In genomic region chr10:30775779-30776591, GRCh38 we compare ENCODE assay signal across 18 cellular contexts.
DNase-seq lines count a peak whose midpoint lies in the region; ATAC-seq and TF ChIP-seq lines count a peak whose summit lies in the region.
"Had no signal": no experiment of that assay in that cellular context is flagged by ENCODE, and none has a peak within 500 bp of the region (broad histone marks: within the 10 kb centered on the region; RNA-seq: fewer than 3 reads in every experiment).

No MANE protein-coding gene starts in this region.

- H3K4me3 ChIP-seq in heart left ventricle (no peak overlapping the region), choroid plexus epithelial cell (ENCODE audit: low read depth, low read length) (no peak overlapping the region), left lung (no peak overlapping the region), right lobe of liver (no peak overlapping the region), vagina (no peak overlapping the region)
- H3K4me3 ChIP-seq: A549, spleen, tibial artery had no signal

- TF ChIP-seq CTCF in heart left ventricle (IDR thresholded peaks at IDR 0.05) (no peak), choroid plexus epithelial cell (conservative IDR thresholded peaks at IDR 0.05; ENCODE audit: low read depth, low read length) (no peak), left lung (IDR thresholded peaks at IDR 0.05) (no peak), right lobe of liver (IDR thresholded peaks at IDR 0.05) (no peak), vagina (IDR thresholded peaks at IDR 0.05) (no peak)

- intact Hi-C loops in heart left ventricle (cut with DNase I) = loop anchor here in 1 of 10 donors (10.0 kb wide), 1 partner anchor 709 kb away; no protein-coding TSS in a partner anchor
- intact Hi-C loops in cardiac septum (cut with DNase I) = no loop called here
- intact Hi-C loops in left lung (cut with DNase I) = no loop called here
- intact Hi-C loops in right lobe of liver (cut with DNase I) = no loop called here
- intact Hi-C loops in vagina (cut with DNase I) = no loop called here

- TF ChIP-seq POLR2A in heart left ventricle (IDR thresholded peaks at IDR 0.05) (no peak), right lobe of liver (IDR thresholded peaks at IDR 0.05) (no peak), vagina (IDR thresholded peaks at IDR 0.05) (no peak)

- H3K27ac ChIP-seq in heart left ventricle (peak overlapping the region in 3 of 12 donors; percentile 4 to 74 (median 37)), left lung (no peak overlapping the region), right lobe of liver (no peak overlapping the region), vagina (no peak overlapping the region)
- H3K27ac ChIP-seq: A549, spleen, tibial artery had no signal

- 65 to 71% (median 67%) methylated on average over 10 of the region's 10 CpGs for WGBS in heart left ventricle, 4 donors
- 53% methylated on average over 9 of the region's 10 CpGs for WGBS in right lobe of liver (ENCODE audit: insufficient coverage, low coverage, low lambda C conversion rate, missing lambda C conversion rate)

- H3K36me3 ChIP-seq in heart left ventricle (no peaks in the 10 kb centered on the region), left lung (no peaks in the 10 kb centered on the region), right lobe of liver (no peaks in the 10 kb centered on the region), vagina (no peaks in the 10 kb centered on the region)
- H3K36me3 ChIP-seq: spleen had no signal

- H3K4me1 ChIP-seq in heart left ventricle (peaks cover 0 to 6% (median 0%) of the 10 kb centered on the region in 12 donors), left lung (no peaks in the 10 kb centered on the region), right lobe of liver (no peaks in the 10 kb centered on the region), vagina (no peaks in the 10 kb centered on the region)
- H3K4me1 ChIP-seq: A549, spleen had no signal

- H3K9me3 ChIP-seq in heart left ventricle = peaks cover 0 to 16% (median 5%) of the 10 kb centered on the region in 12 donors
- H3K9me3 ChIP-seq in left lung = peaks cover 0 to 13% of the 10 kb centered on the region in 2 donors
- no peaks in the 10 kb centered on the region for H3K9me3 ChIP-seq in right lobe of liver
- peaks cover under 1% of the 10 kb centered on the region for H3K9me3 ChIP-seq in vagina

- ATAC-seq in heart left ventricle (peak; percentile 60 to 87 (median 79)), left lung (peak; percentile 32), right lobe of liver (no peak), GM21381 (IDR thresholded peaks at IDR 0.05; ENCODE audit: unreplicated experiment) (no peak)
- ATAC-seq: A549; activated T-cell treated with anti-CD3 and anti-CD28 coated beads, Interleukin-2, amount 50 U/mL, for 72 hours; T-cell had no signal

- DNase-seq in heart left ventricle (no peak), cardiac septum (ENCODE audit: low spot score) (no peak), choroid plexus epithelial cell (ENCODE audit: low read depth) (peak; percentile 88), left lung (no peak), right lobe of liver (no peak), vagina (ENCODE audit: extremely low spot score in 2 of 2) (no peak), activated gamma-delta T cell treated with Interleukin-2 at 50 U/mL for 16 hours (no peak)
- DNase-seq: activated CD4-positive, alpha-beta T cell treated with anti-CD3 and anti-CD28 coated beads for 4 hours; activated T-cell treated with anti-CD3 and anti-CD28 coated beads, Interleukin-2, amount 50 U/mL, for 72 hours; caudate nucleus; kidney glomerular epithelial cell; MV-4-11; nephron progenitor cell; spleen; T-cell; tibial artery had no signal

- H3K27me3 ChIP-seq in heart left ventricle (no peaks in the 10 kb centered on the region), left lung (no peaks in the 10 kb centered on the region), right lobe of liver (no peaks in the 10 kb centered on the region), vagina (no peaks in the 10 kb centered on the region)
- H3K27me3 ChIP-seq: tibial artery had no signal

Comparison
In these comparisons a context has a peak if more than half of its experiments do, and no peak if none do; other contexts are left out.
1. ATAC-seq: peak in heart left ventricle (4 of 4) and left lung (single experiment); none in right lobe of liver (0 of 4) and GM21381 (single experiment).